Comparison of ENCODE assay signal across 19 cellular contexts in the genomic region with DNA sequence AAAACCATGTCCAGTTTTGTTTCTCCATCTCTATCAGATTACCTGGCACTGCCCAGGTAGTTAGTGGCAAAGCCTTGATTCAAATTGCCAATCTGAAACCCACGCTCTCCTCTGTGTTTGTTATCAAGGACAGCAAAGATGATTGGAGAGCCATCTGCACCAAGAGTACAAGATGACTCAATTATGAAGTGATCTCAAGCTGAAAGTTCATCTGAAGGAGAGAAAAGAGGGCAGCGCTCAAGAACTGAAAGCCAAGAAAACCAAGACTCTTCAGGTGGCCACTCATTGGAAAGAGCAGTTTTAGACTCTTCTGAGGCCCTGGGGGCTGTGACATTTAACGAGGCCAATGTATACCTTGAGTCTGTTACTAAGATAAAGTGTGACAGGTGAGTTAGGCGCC. TPM values are rescaled to one million over a fixed set of nuclear protein-coding genes. Genes with fewer than 3 reads are reported as not detected.
DNase-seq lines count a peak whose midpoint lies in the region; ATAC-seq lines count a peak whose summit lies in the region.
"Had no signal": no experiment of that assay in that cellular context is flagged by ENCODE, and none has a peak within 500 bp of the region (broad histone marks: within the 10 kb centered on the region; RNA-seq: fewer than 3 reads in every experiment).

No MANE protein-coding gene starts in this region.

- H3K27ac ChIP-seq in mesendoderm (ENCODE audit: low read depth, low read length): no peak overlapping the region
- H3K27ac ChIP-seq: SJCRH30, suprapubic skin had no signal

- no peak overlapping the region for H2BK5ac ChIP-seq in mesendoderm (ENCODE audit: low read length)

- no peaks in the 10 kb centered on the region for H3K27me3 ChIP-seq in mesendoderm (ENCODE audit: insufficient read depth, low read length, poor library complexity)
- H3K27me3 ChIP-seq: SJCRH30, suprapubic skin had no signal

- H4K8ac ChIP-seq in mesendoderm (ENCODE audit: low read depth, low read length): no peak overlapping the region

- no peak overlapping the region for H3K27ac Mint-ChIP-seq in activated CD8-positive, alpha-beta memory T cell treated with anti-CD3 and anti-CD28 coated beads, Interleukin-2, amount 10 ng/mL, durations not matched to agents 7 days and 5 days
- H3K27ac Mint-ChIP-seq in stimulated activated memory B cell treated with anti-CD40 and anti-IgM and Interleukin-4, amounts not matched to agents 10 μg/mL and 1 μg/mL and 100 μg/mL, for 72 hours: no peak overlapping the region
- H3K27ac Mint-ChIP-seq: activated T-helper 1 cell treated with anti-CD3 and anti-CD28 coated beads, Interleukin-12 subunit alpha, Interleukin-12 subunit beta, Interleukin-2, Interleukin-4 antibody, amounts not matched to agents 30 ng/mL and 10 ng/mL and 1 ng/mL, durations not matched to agents 14 hours and 24 hours and 36 hours had no signal

- no peak overlapping the region for H3K4ac ChIP-seq in mesendoderm (ENCODE audit: low read depth, low read length)

- no peak overlapping the region for H2BK15ac ChIP-seq in mesendoderm (replicated peaks; ENCODE audit: low read depth)

- no peak overlapping the region for H3K56ac ChIP-seq in mesendoderm (ENCODE audit: low read length)

- H3K36me3 Mint-ChIP-seq in activated CD8-positive, alpha-beta memory T cell treated with anti-CD3 and anti-CD28 coated beads, Interleukin-2, amount 10 ng/mL, durations not matched to agents 7 days and 5 days: no peaks in the 10 kb centered on the region
- H3K36me3 Mint-ChIP-seq in stimulated activated memory B cell treated with anti-CD40 and anti-IgM and Interleukin-4, amounts not matched to agents 10 μg/mL and 1 μg/mL and 100 μg/mL, for 72 hours: no peaks in the 10 kb centered on the region

- H3K9ac ChIP-seq in mesendoderm (ENCODE audit: low read length): no peak overlapping the region

- peaks cover 10% of the 10 kb centered on the region for H3K4me1 Mint-ChIP-seq in activated CD8-positive, alpha-beta memory T cell treated with anti-CD3 and anti-CD28 coated beads, Interleukin-2, amount 10 ng/mL, durations not matched to agents 7 days and 5 days
- no peaks in the 10 kb centered on the region for H3K4me1 Mint-ChIP-seq in stimulated activated memory B cell treated with anti-CD40 and anti-IgM and Interleukin-4, amounts not matched to agents 10 μg/mL and 1 μg/mL and 100 μg/mL, for 72 hours

- WGBS in mesendoderm (ENCODE audit: extremely low coverage, insufficient coverage, low lambda C conversion rate): no CpG with 5 or more reads among the region's 4 CpGs

- no peak overlapping the region for H3K18ac ChIP-seq in mesendoderm (ENCODE audit: low read length)

- H2BK120ac ChIP-seq in mesendoderm (ENCODE audit: low read depth, low read length): no peak overlapping the region

- no peak overlapping the region for H3K23ac ChIP-seq in mesendoderm (ENCODE audit: low read length)

- H3K79me2 ChIP-seq in mesendoderm (ENCODE audit: control insufficient read depth, insufficient read depth, low read length): no peaks in the 10 kb centered on the region

- CTCF ChIA-PET in activated CD8-positive, alpha-beta memory T cell treated with anti-CD3 and anti-CD28 coated beads, Interleukin-2, amount 10 ng/mL, durations not matched to agents 7 days and 5 days (lab: Charles Lee): interaction anchor here (0.7 kb wide), 1 partner anchor 14 kb away, joined by 3 read pairs; no protein-coding TSS in a partner anchor

- no peak overlapping the region for H3K4me2 ChIP-seq in mesendoderm (ENCODE audit: low read length)

- no peak overlapping the region for H3K4me3 ChIP-seq in mesendoderm (ENCODE audit: low read length)
- H3K4me3 ChIP-seq: SJCRH30, suprapubic skin had no signal

- no peak for DNase-seq in activated CD8-positive, alpha-beta memory T cell treated with anti-CD3 and anti-CD28 coated beads, Interleukin-2, amount 10 ng/mL, durations not matched to agents 7 days and 5 days
- DNase-seq in activated CD8-positive, alpha-beta memory T cell treated with anti-CD3 and anti-CD28 coated beads for 24 hours: no peak
- no peak for DNase-seq in retina
- DNase-seq in mesendoderm: no peak
- DNase-seq in SW 1271 (lab: John Stamatoyannopoulos, UW): no peak
- DNase-seq: C1 segment of cervical spinal cord, Kasumi-1, NCI-H1417 treated with DMSO at 0.1 percent for 48 hours, NCI-H226, SJCRH30 had no signal

- no peaks in the 10 kb centered on the region for H3K79me1 ChIP-seq in mesendoderm (ENCODE audit: low read length)

- H3K27me3 Mint-ChIP-seq in activated CD8-positive, alpha-beta memory T cell treated with anti-CD3 and anti-CD28 coated beads, Interleukin-2, amount 10 ng/mL, durations not matched to agents 7 days and 5 days: peaks cover 8% of the 10 kb centered on the region
- H3K27me3 Mint-ChIP-seq in stimulated activated memory B cell treated with anti-CD40 and anti-IgM and Interleukin-4, amounts not matched to agents 10 μg/mL and 1 μg/mL and 100 μg/mL, for 72 hours: peaks cover 15% of the 10 kb centered on the region

- no peaks in the 10 kb centered on the region for H3K4me1 ChIP-seq in mesendoderm (ENCODE audit: control insufficient read depth, low read depth, low read length)
- H3K4me1 ChIP-seq: suprapubic skin had no signal

- no peak overlapping the region for H4K5ac ChIP-seq in mesendoderm (ENCODE audit: low read length)

- H3K36me3 ChIP-seq in mesendoderm (ENCODE audit: control insufficient read depth, insufficient read depth, low read length): no peaks in the 10 kb centered on the region
- H3K36me3 ChIP-seq: suprapubic skin had no signal

- H2AK5ac ChIP-seq in mesendoderm (ENCODE audit: low read length): no peak overlapping the region

- peak; percentile 36 for ATAC-seq in activated CD8-positive, alpha-beta memory T cell treated with anti-CD3 and anti-CD28 coated beads, Interleukin-2, amount 10 ng/mL, durations not matched to agents 7 days and 5 days
- ATAC-seq in GM21723 (IDR thresholded peaks at IDR 0.05; ENCODE audit: unreplicated experiment) (peak; percentile 57), HG03354 (IDR thresholded peaks at IDR 0.05; ENCODE audit: poor library complexity, severe bottlenecking, unreplicated experiment) (peak; percentile 75)
- peak; percentile 27 for ATAC-seq in stimulated activated memory B cell treated with anti-CD40 and anti-IgM and Interleukin-4, amounts not matched to agents 10 μg/mL and 1 μg/mL and 100 μg/mL, for 72 hours

- H3K9me3 Mint-ChIP-seq in activated CD8-positive, alpha-beta memory T cell treated with anti-CD3 and anti-CD28 coated beads, Interleukin-2, amount 10 ng/mL, durations not matched to agents 7 days and 5 days (ENCODE audit: low read depth): no peaks in the 10 kb centered on the region
- no peaks in the 10 kb centered on the region for H3K9me3 Mint-ChIP-seq in stimulated activated memory B cell treated with anti-CD40 and anti-IgM and Interleukin-4, amounts not matched to agents 10 μg/mL and 1 μg/mL and 100 μg/mL, for 72 hours
- H3K9me3 Mint-ChIP-seq: activated T-helper 1 cell treated with anti-CD3 and anti-CD28 coated beads, Interleukin-12 subunit alpha, Interleukin-12 subunit beta, Interleukin-2, Interleukin-4 antibody, amounts not matched to agents 30 ng/mL and 10 ng/mL and 1 ng/mL, durations not matched to agents 14 hours and 24 hours and 36 hours; neural crest cell had no signal

- no peak overlapping the region for H3K4me3 Mint-ChIP-seq in activated CD8-positive, alpha-beta memory T cell treated with anti-CD3 and anti-CD28 coated beads, Interleukin-2, amount 10 ng/mL, durations not matched to agents 7 days and 5 days
- H3K4me3 Mint-ChIP-seq in stimulated activated memory B cell treated with anti-CD40 and anti-IgM and Interleukin-4, amounts not matched to agents 10 μg/mL and 1 μg/mL and 100 μg/mL, for 72 hours: no peak overlapping the region
- H3K4me3 Mint-ChIP-seq: activated T-helper 1 cell treated with anti-CD3 and anti-CD28 coated beads, Interleukin-12 subunit alpha, Interleukin-12 subunit beta, Interleukin-2, Interleukin-4 antibody, amounts not matched to agents 30 ng/mL and 10 ng/mL and 1 ng/mL, durations not matched to agents 14 hours and 24 hours and 36 hours; neural crest cell had no signal

RNA-seq across cellular contexts. Expression of a gene that starts 13.8 kb away (rescaled TPM):
- not detected for total RNA-seq in activated CD8-positive, alpha-beta memory T cell treated with anti-CD3 and anti-CD28 coated beads, Interleukin-2, amount 10 ng/mL, durations not matched to agents 7 days and 5 days
- 0.32 TPM for polyA plus RNA-seq in mesendoderm (2013, experiment 1 of 2)
- polyA plus RNA-seq in mesendoderm (2013, experiment 2 of 2): 0.35 TPM
- total RNA-seq: A172; activated T-helper 1 cell treated with anti-CD3 and anti-CD28 coated beads, Interleukin-12 subunit alpha, Interleukin-12 subunit beta, Interleukin-2, Interleukin-4 antibody, amounts not matched to agents 30 ng/mL and 10 ng/mL and 1 ng/mL, durations not matched to agents 14 hours and 24 hours and 36 hours; epithelial cell of proximal tubule; renal cortical epithelial cell had no signal
